ENCODE assay signal across 7 cellular contexts in the genomic region with DNA sequence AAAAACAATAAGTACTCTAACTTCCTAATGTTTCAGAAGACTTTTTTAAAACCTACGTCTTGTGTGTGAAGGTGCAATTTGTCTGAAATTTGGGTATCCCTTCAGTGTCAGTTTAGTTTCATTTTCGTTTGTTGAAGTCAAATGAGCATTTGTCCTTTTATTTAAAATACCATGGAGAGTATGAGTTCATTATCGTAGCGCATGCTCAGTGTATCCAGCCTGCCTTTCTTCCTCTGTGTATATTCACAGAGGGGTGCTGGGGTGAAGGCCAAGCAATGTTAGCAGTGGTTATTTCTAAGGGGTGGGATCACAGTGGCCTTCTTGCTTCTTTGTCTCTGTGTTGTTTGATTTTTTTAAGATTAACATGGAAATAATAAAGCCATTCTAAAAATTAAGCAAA. TPM values are rescaled to one million over a fixed set of nuclear protein-coding genes. Genes with fewer than 3 reads are reported as not detected.
DNase-seq lines count a peak whose midpoint lies in the region; ATAC-seq and TF ChIP-seq lines count a peak whose summit lies in the region.

No MANE protein-coding gene starts in this region.

- intact Hi-C loops in sciatic nerve (cut with DNase I) = no loop called here

- no peak overlapping the region for H3K9ac ChIP-seq in fibroblast of lung (ENCODE audit: insufficient read depth, low read length)

- DNase-seq in HCEC 1CT (peak; percentile 64), SJCRH30 (peak in 1 of 2 experiments; percentile 41), fibroblast of lung (ENCODE audit: low read depth in 2 of 2) (peak; percentile 62 to 78), sciatic nerve (ENCODE audit: low spot score) (no peak), DMS 273 (lab: John Stamatoyannopoulos, UW; ENCODE audit: unreplicated experiment) (no peak), hippocampal formation (lab: John Stamatoyannopoulos, UW) (no peak), KG1 (lab: John Stamatoyannopoulos, UW) (no peak)

- peak overlapping the region; percentile 51 for H2AFZ ChIP-seq in fibroblast of lung (ENCODE audit: low read length)

- H3K4me3 ChIP-seq in SJCRH30 (peak overlapping the region; percentile 20; the same call in 1 of the 2 replicates), fibroblast of lung (replicated peaks in 1 of 4; ENCODE audit: control extremely low read depth in 1 of 4, insufficient read depth in 1 of 4, low read depth in 3 of 4, low read length in 4 of 4) (peak overlapping the region in 2 of 4 experiments; percentile 6 to 17)

- peak overlapping the region; percentile 76 for H3K4me2 ChIP-seq in fibroblast of lung (ENCODE audit: extremely low read depth, insufficient read depth, low read length)

- ATAC-seq in sciatic nerve = peak; percentile 80

- H3K27me3 ChIP-seq in SJCRH30 = no peaks in the 10 kb centered on the region
- H3K27me3 ChIP-seq in fibroblast of lung (ENCODE audit: control insufficient read depth, insufficient read depth, low read length) = no peaks in the 10 kb centered on the region

- H3K27ac ChIP-seq in SJCRH30 (no peak overlapping the region; the same call in 1 of the 2 replicates), fibroblast of lung (ENCODE audit: insufficient read depth, low read length) (peak overlapping the region; percentile 93)

- no peaks in the 10 kb centered on the region for H3K79me2 ChIP-seq in fibroblast of lung (ENCODE audit: control insufficient read depth, insufficient read depth, low read length)

- TF ChIP-seq CTCF in fibroblast of lung (conservative IDR thresholded peaks at IDR 0.05 in 1 of 2, IDR thresholded peaks at IDR 0.05 in 1 of 2; ENCODE audit: low read depth in 1 of 2, low read length in 2 of 2) = no peak

- H3K4me1 ChIP-seq in SJCRH30 (peaks cover 12% of the 10 kb centered on the region; the same call in 1 of the 2 replicates), fibroblast of lung (ENCODE audit: control insufficient read depth, extremely low read depth, insufficient read depth, low read length) (peaks cover 11% of the 10 kb centered on the region)

- no peaks in the 10 kb centered on the region for H3K9me3 ChIP-seq in SJCRH30 (replicated peaks)
- H3K9me3 ChIP-seq in fibroblast of lung (ENCODE audit: control insufficient read depth, insufficient read depth, low read depth, low read length) = no peaks in the 10 kb centered on the region

- H4K20me1 ChIP-seq in fibroblast of lung (ENCODE audit: control insufficient read depth, extremely low read depth, insufficient read depth, low read length) = no peaks in the 10 kb centered on the region

- H3K36me3 ChIP-seq in SJCRH30 = no peaks in the 10 kb centered on the region
- no peaks in the 10 kb centered on the region for H3K36me3 ChIP-seq in fibroblast of lung (ENCODE audit: control insufficient read depth, insufficient read depth, low read length)

RNA-seq across cellular contexts. Expression of a gene that starts 43.2 kb away (rescaled TPM):
- total RNA-seq in SJCRH30 (2014; rRNA removed; shearing (Covaris generic)) = 380 and 387 TPM in 2 replicates
- total RNA-seq in fibroblast of lung = 312 and 601 TPM in 2 replicates
- 637 and 670 TPM in 2 replicates for polyA plus RNA-seq in fibroblast of lung
- 520 and 526 TPM in 2 replicates for polyA plus RNA-seq in fibroblast of lung (2012)
- 153 and 168 TPM in 2 replicates for polyA minus RNA-seq in fibroblast of lung (ENCODE audit: low replicate concordance)
- total RNA-seq in sciatic nerve = 419 TPM

Comparison
In these comparisons a context has a peak if more than half of its experiments do, and no peak if none do; other contexts are left out.
1. DNase-seq: peak in HCEC 1CT (single experiment) and fibroblast of lung (2 of 2); none in sciatic nerve (single experiment), DMS 273 (single experiment), hippocampal formation (0 of 2) and KG1 (single experiment).